Comparison of ENCODE assay signal across 8 cellular contexts in the genomic region with DNA sequence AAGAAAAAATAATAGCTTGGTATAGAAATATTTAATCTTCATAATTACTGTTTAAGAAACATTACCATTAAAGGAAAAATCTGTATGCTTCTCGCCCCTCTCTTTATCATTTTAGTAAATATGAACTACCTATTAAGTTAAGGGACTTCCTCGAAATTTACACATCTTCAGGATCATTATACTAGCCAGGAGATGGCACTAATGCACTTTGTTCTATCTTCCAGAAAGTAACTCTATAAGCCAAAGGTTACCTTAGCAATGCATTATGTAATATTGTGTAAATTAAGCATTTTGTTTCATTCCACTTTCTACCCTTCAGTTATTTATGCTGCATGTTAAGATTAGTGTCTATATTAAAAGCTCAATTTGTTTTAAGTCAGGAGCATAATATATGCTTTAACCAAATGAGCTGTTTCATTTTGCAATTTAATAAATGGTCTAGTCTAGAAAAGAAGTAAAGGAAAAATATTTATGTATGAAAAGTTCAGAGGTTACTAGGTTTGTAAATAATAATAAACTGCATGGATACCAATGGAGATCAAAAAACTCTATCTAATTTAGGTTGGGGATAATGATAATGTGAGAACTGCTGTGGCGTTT.
A peak's percentile ranks its signal among the peaks of the same experiment; 100 is the strongest.
DNase-seq lines count a peak whose midpoint lies in the region; ATAC-seq and TF ChIP-seq lines count a peak whose summit lies in the region.

No MANE protein-coding gene starts in this region.

- peak; percentile 55 for DNase-seq in LoVo (ENCODE audit: low spot score)
- peak; percentile 46 for DNase-seq in medulla oblongata (ENCODE audit: extremely low spot score)
- no peak for DNase-seq in activated naive CD4-positive, alpha-beta T cell treated with anti-CD3 and anti-CD28 coated beads for 36 hours
- DNase-seq in glutamatergic neuron = no peak
- DNase-seq in NCI-H1436 treated with DMSO at 0.1 percent for 48 hours (lab: John Stamatoyannopoulos, UW) = no peak

- no peak overlapping the region for H3K4me3 Mint-ChIP-seq in activated naive CD4-positive, alpha-beta T cell treated with anti-CD3 and anti-CD28 coated beads for 36 hours
- H3K4me3 Mint-ChIP-seq in glutamatergic neuron (ENCODE audit: unreplicated experiment) = no peak overlapping the region

- no peak for TF ChIP-seq CTCF in glutamatergic neuron (IDR thresholded peaks at IDR 0.05; ENCODE audit: partially characterized antibody, unreplicated experiment)

- no peak overlapping the region for H3K27ac Mint-ChIP-seq in activated naive CD4-positive, alpha-beta T cell treated with anti-CD3 and anti-CD28 coated beads for 36 hours
- no peak overlapping the region for H3K27ac Mint-ChIP-seq in glutamatergic neuron (ENCODE audit: unreplicated experiment)

- CTCF ChIA-PET in activated naive CD4-positive, alpha-beta T cell treated with anti-CD3 and anti-CD28 coated beads for 36 hours (lab: Charles Lee) = no interaction called here

- intact Hi-C loops in activated naive CD4-positive, alpha-beta T cell treated with anti-CD3 and anti-CD28 coated beads for 36 hours (cut with micrococcal nuclease) = loop anchor here (1.0 to 10.0 kb wide), 2 partner anchors 822 to 845 kb away; no protein-coding TSS in a partner anchor

- no peaks in the 10 kb centered on the region for H3K4me1 Mint-ChIP-seq in activated naive CD4-positive, alpha-beta T cell treated with anti-CD3 and anti-CD28 coated beads for 36 hours (ENCODE audit: low read depth)
- no peaks in the 10 kb centered on the region for H3K4me1 Mint-ChIP-seq in glutamatergic neuron (ENCODE audit: low read depth, unreplicated experiment)

- H3K9me3 Mint-ChIP-seq in activated naive CD4-positive, alpha-beta T cell treated with anti-CD3 and anti-CD28 coated beads for 36 hours = peaks cover 6% of the 10 kb centered on the region
- H3K9me3 Mint-ChIP-seq in glutamatergic neuron (ENCODE audit: unreplicated experiment) = no peaks in the 10 kb centered on the region

- H3K27me3 Mint-ChIP-seq in activated naive CD4-positive, alpha-beta T cell treated with anti-CD3 and anti-CD28 coated beads for 36 hours (ENCODE audit: low read depth) = peaks cover 7% of the 10 kb centered on the region
- H3K27me3 Mint-ChIP-seq in glutamatergic neuron (ENCODE audit: unreplicated experiment) = no peaks in the 10 kb centered on the region

- ATAC-seq in GM18520 (IDR thresholded peaks at IDR 0.05; ENCODE audit: unreplicated experiment) (peak; percentile 47), SK-N-SH treated with all-trans-retinoic acid at 6 μM for 48 hours (peak; percentile 70; the same call in 2 of the 3 replicates), HG02610 (IDR thresholded peaks at IDR 0.05; ENCODE audit: unreplicated experiment) (no peak)

- no peaks in the 10 kb centered on the region for H3K36me3 Mint-ChIP-seq in activated naive CD4-positive, alpha-beta T cell treated with anti-CD3 and anti-CD28 coated beads for 36 hours (ENCODE audit: low read depth)
- no peaks in the 10 kb centered on the region for H3K36me3 Mint-ChIP-seq in glutamatergic neuron (ENCODE audit: unreplicated experiment)

TF ChIP-seq in SK-N-SH treated with all-trans-retinoic acid at 6 μM for 48 hours, 23 proteins besides CTCF, POLR2A, EP300 and RAD21 (continues in another document):
- no peak for TF ChIP-seq CSDC2 (CRISPR knock-in tag; IDR thresholded peaks at IDR 0.05)
- TF ChIP-seq, protein P1, sequence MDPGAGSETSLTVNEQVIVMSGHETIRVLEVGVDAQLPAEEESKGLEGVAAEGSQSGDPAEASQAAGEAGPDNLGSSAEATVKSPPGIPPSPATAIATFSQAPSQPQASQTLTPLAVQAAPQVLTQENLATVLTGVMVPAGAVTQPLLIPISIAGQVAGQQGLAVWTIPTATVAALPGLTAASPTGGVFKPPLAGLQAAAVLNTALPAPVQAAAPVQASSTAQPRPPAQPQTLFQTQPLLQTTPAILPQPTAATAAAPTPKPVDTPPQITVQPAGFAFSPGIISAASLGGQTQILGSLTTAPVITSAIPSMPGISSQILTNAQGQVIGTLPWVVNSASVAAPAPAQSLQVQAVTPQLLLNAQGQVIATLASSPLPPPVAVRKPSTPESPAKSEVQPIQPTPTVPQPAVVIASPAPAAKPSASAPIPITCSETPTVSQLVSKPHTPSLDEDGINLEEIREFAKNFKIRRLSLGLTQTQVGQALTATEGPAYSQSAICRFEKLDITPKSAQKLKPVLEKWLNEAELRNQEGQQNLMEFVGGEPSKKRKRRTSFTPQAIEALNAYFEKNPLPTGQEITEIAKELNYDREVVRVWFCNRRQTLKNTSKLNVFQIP (CRISPR knock-in tag; IDR thresholded peaks at IDR 0.05; ENCODE audit: borderline replicate concordance, low read depth) = no peak
- TF ChIP-seq ZC3H10 (CRISPR knock-in tag; IDR thresholded peaks at IDR 0.05) = no peak
- TF ChIP-seq GLIS3 (CRISPR knock-in tag; IDR thresholded peaks at IDR 0.05) = no peak
- TF ChIP-seq PPARA (CRISPR knock-in tag; IDR thresholded peaks at IDR 0.05; ENCODE audit: borderline replicate concordance) = no peak
- TF ChIP-seq, protein P2, sequence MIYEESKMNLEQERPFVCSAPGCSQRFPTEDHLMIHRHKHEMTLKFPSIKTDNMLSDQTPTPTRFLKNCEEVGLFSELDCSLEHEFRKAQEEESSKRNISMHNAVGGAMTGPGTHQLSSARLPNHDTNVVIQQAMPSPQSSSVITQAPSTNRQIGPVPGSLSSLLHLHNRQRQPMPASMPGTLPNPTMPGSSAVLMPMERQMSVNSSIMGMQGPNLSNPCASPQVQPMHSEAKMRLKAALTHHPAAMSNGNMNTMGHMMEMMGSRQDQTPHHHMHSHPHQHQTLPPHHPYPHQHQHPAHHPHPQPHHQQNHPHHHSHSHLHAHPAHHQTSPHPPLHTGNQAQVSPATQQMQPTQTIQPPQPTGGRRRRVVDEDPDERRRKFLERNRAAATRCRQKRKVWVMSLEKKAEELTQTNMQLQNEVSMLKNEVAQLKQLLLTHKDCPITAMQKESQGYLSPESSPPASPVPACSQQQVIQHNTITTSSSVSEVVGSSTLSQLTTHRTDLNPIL (CRISPR knock-in tag; IDR thresholded peaks at IDR 0.05; ENCODE audit: low read depth) = no peak
- TF ChIP-seq, protein P3, sequence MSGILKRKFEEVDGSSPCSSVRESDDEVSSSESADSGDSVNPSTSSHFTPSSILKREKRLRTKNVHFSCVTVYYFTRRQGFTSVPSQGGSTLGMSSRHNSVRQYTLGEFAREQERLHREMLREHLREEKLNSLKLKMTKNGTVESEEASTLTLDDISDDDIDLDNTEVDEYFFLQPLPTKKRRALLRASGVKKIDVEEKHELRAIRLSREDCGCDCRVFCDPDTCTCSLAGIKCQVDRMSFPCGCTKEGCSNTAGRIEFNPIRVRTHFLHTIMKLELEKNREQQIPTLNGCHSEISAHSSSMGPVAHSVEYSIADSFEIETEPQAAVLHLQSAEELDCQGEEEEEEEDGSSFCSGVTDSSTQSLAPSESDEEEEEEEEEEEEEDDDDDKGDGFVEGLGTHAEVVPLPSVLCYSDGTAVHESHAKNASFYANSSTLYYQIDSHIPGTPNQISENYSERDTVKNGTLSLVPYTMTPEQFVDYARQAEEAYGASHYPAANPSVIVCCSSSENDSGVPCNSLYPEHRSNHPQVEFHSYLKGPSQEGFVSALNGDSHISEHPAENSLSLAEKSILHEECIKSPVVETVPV (CRISPR knock-in tag; IDR thresholded peaks at IDR 0.05) = no peak
- no peak for TF ChIP-seq ZNF70 (CRISPR knock-in tag; IDR thresholded peaks at IDR 0.05)
- TF ChIP-seq RARB (CRISPR knock-in tag; IDR thresholded peaks at IDR 0.05) = no peak
- no peak for TF ChIP-seq ESRRG (CRISPR knock-in tag; IDR thresholded peaks at IDR 0.05)
- no peak for TF ChIP-seq ZNF8 (CRISPR knock-in tag; IDR thresholded peaks at IDR 0.05)
- TF ChIP-seq ARNTL (CRISPR knock-in tag; IDR thresholded peaks at IDR 0.05; ENCODE audit: borderline replicate concordance, low read depth) = no peak
- no peak for TF ChIP-seq TOX (CRISPR knock-in tag; IDR thresholded peaks at IDR 0.05; ENCODE audit: borderline replicate concordance)
- TF ChIP-seq BACH2 (CRISPR knock-in tag; IDR thresholded peaks at IDR 0.05; ENCODE audit: borderline replicate concordance) = no peak
- TF ChIP-seq OSR1 (CRISPR knock-in tag; IDR thresholded peaks at IDR 0.05) = no peak
- no peak for TF ChIP-seq SNAI2 (CRISPR knock-in tag; IDR thresholded peaks at IDR 0.05)
- TF ChIP-seq, protein P4, sequence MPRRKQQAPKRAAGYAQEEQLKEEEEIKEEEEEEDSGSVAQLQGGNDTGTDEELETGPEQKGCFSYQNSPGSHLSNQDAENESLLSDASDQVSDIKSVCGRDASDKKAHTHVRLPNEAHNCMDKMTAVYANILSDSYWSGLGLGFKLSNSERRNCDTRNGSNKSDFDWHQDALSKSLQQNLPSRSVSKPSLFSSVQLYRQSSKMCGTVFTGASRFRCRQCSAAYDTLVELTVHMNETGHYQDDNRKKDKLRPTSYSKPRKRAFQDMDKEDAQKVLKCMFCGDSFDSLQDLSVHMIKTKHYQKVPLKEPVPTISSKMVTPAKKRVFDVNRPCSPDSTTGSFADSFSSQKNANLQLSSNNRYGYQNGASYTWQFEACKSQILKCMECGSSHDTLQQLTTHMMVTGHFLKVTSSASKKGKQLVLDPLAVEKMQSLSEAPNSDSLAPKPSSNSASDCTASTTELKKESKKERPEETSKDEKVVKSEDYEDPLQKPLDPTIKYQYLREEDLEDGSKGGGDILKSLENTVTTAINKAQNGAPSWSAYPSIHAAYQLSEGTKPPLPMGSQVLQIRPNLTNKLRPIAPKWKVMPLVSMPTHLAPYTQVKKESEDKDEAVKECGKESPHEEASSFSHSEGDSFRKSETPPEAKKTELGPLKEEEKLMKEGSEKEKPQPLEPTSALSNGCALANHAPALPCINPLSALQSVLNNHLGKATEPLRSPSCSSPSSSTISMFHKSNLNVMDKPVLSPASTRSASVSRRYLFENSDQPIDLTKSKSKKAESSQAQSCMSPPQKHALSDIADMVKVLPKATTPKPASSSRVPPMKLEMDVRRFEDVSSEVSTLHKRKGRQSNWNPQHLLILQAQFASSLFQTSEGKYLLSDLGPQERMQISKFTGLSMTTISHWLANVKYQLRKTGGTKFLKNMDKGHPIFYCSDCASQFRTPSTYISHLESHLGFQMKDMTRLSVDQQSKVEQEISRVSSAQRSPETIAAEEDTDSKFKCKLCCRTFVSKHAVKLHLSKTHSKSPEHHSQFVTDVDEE (CRISPR knock-in tag; IDR thresholded peaks at IDR 0.05) = no peak

Comparison
In these comparisons a context has a peak if more than half of its experiments do, and no peak if none do; other contexts are left out.
1. DNase-seq: peak in LoVo (single experiment) and medulla oblongata (single experiment); none in activated naive CD4-positive, alpha-beta T cell treated with anti-CD3 and anti-CD28 coated beads for 36 hours (single experiment), glutamatergic neuron (single experiment) and NCI-H1436 treated with DMSO at 0.1 percent for 48 hours (single experiment).